1 cellular context compared by ENCODE assay signal in genomic region chr16:71461686-71462648, GRCh38.
A peak's percentile ranks its signal among the peaks of the same experiment; 100 is the strongest.
TF ChIP-seq lines count a peak whose summit lies in the region.

Gene ZNF23, minus strand, starts transcription at chr16:71462247. Its CDS starts 5,451 bp downstream, at chr16:71456796.

TF ChIP-seq in HepG2, 621 proteins besides CTCF, POLR2A, EP300 and RAD21 (continued from another document and continues in another):
- TF ChIP-seq ZNF839 (CRISPR knock-in tag; IDR thresholded peaks at IDR 0.05; ENCODE audit: borderline replicate concordance) (0 out of 2 replicates have a peak, but pooled peaks have one; percentile 28), TFDP2 (CRISPR knock-in tag; IDR thresholded peaks at IDR 0.05) (peak; percentile 83), ZNF441 (CRISPR knock-in tag; IDR thresholded peaks at IDR 0.05; ENCODE audit: borderline replicate concordance) (no peak; the same call in 1 of the 2 replicates), DRAP1 (CRISPR knock-in tag; IDR thresholded peaks at IDR 0.05) (peak; percentile 77), ZBTB21 (CRISPR knock-in tag; IDR thresholded peaks at IDR 0.05) (peak; percentile 94), PRMT3 (CRISPR knock-in tag; IDR thresholded peaks at IDR 0.05; ENCODE audit: borderline replicate concordance, low read depth) (no peak), POLR2G (IDR thresholded peaks at IDR 0.05; ENCODE audit: low read depth, low read length) (peak; percentile 99), TOPORS (CRISPR knock-in tag; IDR thresholded peaks at IDR 0.05) (peak; percentile 61), ESRRA (CRISPR knock-in tag; IDR thresholded peaks at IDR 0.05; ENCODE audit: low read depth) (peak; percentile 76; the same call in 1 of the 2 replicates), ARNT2 (CRISPR knock-in tag; IDR thresholded peaks at IDR 0.05; ENCODE audit: low read depth) (peak; percentile 97), BRCA1 (CRISPR knock-in tag; IDR thresholded peaks at IDR 0.05) (peak; percentile 80), ZNF121 (CRISPR knock-in tag; IDR thresholded peaks at IDR 0.05) (peak; percentile 68; the same call in 1 of the 2 replicates), ELF1 (CRISPR knock-in tag; IDR thresholded peaks at IDR 0.05) (peak; percentile 89), ZNF550 (CRISPR knock-in tag; IDR thresholded peaks at IDR 0.05; ENCODE audit: borderline replicate concordance) (peak; percentile 80; the same call in 1 of the 2 replicates), TARDBP (CRISPR knock-in tag; IDR thresholded peaks at IDR 0.05) (peak; percentile 90; the same call in 1 of the 2 replicates), ZBTB7A (CRISPR knock-in tag; IDR thresholded peaks at IDR 0.05) (peak; percentile 77; the same call in 1 of the 2 replicates), ZNF263 (CRISPR knock-in tag; IDR thresholded peaks at IDR 0.05) (peak; percentile 32; the same call in 1 of the 2 replicates), MBNL3 (CRISPR knock-in tag; conservative IDR thresholded peaks at IDR 0.05) (no peak), ZNF619 (CRISPR knock-in tag; IDR thresholded peaks at IDR 0.05) (peak; percentile 94; the same call in 1 of the 2 replicates), HNRNPL (IDR thresholded peaks at IDR 0.05; ENCODE audit: low read depth, low read length) (peak; percentile 64; the same call in 1 of the 2 replicates), POLR2AphosphoS5 (IDR thresholded peaks at IDR 0.05; ENCODE audit: low read depth, low read length) (peak; percentile 96), MED1 (CRISPR knock-in tag; IDR thresholded peaks at IDR 0.05) (peak; percentile 87), ZBTB39 (CRISPR knock-in tag; IDR thresholded peaks at IDR 0.05) (no peak), KLF9 (CRISPR knock-in tag; IDR thresholded peaks at IDR 0.05; ENCODE audit: low read depth) (peak; percentile 87; the same call in 1 of the 2 replicates), TERF1 (CRISPR knock-in tag; IDR thresholded peaks at IDR 0.05) (no peak), ZFP90 (CRISPR knock-in tag; IDR thresholded peaks at IDR 0.05; ENCODE audit: borderline replicate concordance) (peak; percentile 94), SP1 (IDR thresholded peaks at IDR 0.05) (no peak), SP1 (CRISPR knock-in tag; IDR thresholded peaks at IDR 0.05) (peak; percentile 49; the same call in 1 of the 2 replicates), FOXM1 (CRISPR knock-in tag; IDR thresholded peaks at IDR 0.05) (no peak), TBP (CRISPR knock-in tag; IDR thresholded peaks at IDR 0.05) (0 out of 2 replicates have a peak, but pooled peaks have one; percentile 92), ZNF253 (CRISPR knock-in tag; IDR thresholded peaks at IDR 0.05; ENCODE audit: borderline replicate concordance) (0 out of 2 replicates have a peak, but pooled peaks have one; percentile 73), NR3C1 (CRISPR knock-in tag; IDR thresholded peaks at IDR 0.05) (no peak), ZSCAN9 (CRISPR knock-in tag; IDR thresholded peaks at IDR 0.05; ENCODE audit: borderline replicate concordance) (peak; percentile 91; the same call in 1 of the 2 replicates), SALL2 (CRISPR knock-in tag; IDR thresholded peaks at IDR 0.05) (peak; percentile 96), TFDP1 (CRISPR knock-in tag; IDR thresholded peaks at IDR 0.05; ENCODE audit: borderline replicate concordance) (peak; percentile 85), ETV6 (CRISPR knock-in tag; conservative IDR thresholded peaks at IDR 0.05) (peak; percentile 83)
- TF ChIP-seq, protein P1, sequence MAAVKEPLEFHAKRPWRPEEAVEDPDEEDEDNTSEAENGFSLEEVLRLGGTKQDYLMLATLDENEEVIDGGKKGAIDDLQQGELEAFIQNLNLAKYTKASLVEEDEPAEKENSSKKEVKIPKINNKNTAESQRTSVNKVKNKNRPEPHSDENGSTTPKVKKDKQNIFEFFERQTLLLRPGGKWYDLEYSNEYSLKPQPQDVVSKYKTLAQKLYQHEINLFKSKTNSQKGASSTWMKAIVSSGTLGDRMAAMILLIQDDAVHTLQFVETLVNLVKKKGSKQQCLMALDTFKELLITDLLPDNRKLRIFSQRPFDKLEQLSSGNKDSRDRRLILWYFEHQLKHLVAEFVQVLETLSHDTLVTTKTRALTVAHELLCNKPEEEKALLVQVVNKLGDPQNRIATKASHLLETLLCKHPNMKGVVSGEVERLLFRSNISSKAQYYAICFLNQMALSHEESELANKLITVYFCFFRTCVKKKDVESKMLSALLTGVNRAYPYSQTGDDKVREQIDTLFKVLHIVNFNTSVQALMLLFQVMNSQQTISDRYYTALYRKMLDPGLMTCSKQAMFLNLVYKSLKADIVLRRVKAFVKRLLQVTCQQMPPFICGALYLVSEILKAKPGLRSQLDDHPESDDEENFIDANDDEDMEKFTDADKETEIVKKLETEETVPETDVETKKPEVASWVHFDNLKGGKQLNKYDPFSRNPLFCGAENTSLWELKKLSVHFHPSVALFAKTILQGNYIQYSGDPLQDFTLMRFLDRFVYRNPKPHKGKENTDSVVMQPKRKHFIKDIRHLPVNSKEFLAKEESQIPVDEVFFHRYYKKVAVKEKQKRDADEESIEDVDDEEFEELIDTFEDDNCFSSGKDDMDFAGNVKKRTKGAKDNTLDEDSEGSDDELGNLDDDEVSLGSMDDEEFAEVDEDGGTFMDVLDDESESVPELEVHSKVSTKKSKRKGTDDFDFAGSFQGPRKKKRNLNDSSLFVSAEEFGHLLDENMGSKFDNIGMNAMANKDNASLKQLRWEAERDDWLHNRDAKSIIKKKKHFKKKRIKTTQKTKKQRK (IDR thresholded peaks at IDR 0.05; ENCODE audit: low read length) = no peak
- TF ChIP-seq, protein P2, sequence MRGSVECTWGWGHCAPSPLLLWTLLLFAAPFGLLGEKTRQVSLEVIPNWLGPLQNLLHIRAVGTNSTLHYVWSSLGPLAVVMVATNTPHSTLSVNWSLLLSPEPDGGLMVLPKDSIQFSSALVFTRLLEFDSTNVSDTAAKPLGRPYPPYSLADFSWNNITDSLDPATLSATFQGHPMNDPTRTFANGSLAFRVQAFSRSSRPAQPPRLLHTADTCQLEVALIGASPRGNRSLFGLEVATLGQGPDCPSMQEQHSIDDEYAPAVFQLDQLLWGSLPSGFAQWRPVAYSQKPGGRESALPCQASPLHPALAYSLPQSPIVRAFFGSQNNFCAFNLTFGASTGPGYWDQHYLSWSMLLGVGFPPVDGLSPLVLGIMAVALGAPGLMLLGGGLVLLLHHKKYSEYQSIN (CRISPR knock-in tag; IDR thresholded peaks at IDR 0.05; ENCODE audit: borderline replicate concordance) = no peak
- TF ChIP-seq, protein P3, sequence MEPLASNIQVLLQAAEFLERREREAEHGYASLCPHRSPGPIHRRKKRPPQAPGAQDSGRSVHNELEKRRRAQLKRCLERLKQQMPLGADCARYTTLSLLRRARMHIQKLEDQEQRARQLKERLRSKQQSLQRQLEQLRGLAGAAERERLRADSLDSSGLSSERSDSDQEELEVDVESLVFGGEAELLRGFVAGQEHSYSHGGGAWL (CRISPR knock-in tag; IDR thresholded peaks at IDR 0.05) = peak; percentile 97
- TF ChIP-seq, protein P4, sequence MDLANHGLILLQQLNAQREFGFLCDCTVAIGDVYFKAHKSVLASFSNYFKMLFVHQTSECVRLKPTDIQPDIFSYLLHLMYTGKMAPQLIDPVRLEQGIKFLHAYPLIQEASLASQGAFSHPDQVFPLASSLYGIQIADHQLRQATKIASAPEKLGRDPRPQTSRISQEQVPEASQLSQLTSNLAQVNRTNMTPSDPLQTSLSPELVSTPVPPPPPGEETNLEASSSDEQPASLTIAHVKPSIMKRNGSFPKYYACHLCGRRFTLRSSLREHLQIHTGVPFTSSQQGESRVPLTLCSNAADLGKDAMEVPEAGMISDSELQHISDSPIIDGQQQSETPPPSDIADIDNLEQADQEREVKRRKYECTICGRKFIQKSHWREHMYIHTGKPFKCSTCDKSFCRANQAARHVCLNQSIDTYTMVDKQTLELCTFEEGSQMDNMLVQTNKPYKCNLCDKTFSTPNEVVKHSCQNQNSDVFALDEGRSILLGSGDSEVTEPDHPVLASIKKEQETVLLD (CRISPR knock-in tag; IDR thresholded peaks at IDR 0.05; ENCODE audit: low read depth) = no peak
- TF ChIP-seq, protein P5, sequence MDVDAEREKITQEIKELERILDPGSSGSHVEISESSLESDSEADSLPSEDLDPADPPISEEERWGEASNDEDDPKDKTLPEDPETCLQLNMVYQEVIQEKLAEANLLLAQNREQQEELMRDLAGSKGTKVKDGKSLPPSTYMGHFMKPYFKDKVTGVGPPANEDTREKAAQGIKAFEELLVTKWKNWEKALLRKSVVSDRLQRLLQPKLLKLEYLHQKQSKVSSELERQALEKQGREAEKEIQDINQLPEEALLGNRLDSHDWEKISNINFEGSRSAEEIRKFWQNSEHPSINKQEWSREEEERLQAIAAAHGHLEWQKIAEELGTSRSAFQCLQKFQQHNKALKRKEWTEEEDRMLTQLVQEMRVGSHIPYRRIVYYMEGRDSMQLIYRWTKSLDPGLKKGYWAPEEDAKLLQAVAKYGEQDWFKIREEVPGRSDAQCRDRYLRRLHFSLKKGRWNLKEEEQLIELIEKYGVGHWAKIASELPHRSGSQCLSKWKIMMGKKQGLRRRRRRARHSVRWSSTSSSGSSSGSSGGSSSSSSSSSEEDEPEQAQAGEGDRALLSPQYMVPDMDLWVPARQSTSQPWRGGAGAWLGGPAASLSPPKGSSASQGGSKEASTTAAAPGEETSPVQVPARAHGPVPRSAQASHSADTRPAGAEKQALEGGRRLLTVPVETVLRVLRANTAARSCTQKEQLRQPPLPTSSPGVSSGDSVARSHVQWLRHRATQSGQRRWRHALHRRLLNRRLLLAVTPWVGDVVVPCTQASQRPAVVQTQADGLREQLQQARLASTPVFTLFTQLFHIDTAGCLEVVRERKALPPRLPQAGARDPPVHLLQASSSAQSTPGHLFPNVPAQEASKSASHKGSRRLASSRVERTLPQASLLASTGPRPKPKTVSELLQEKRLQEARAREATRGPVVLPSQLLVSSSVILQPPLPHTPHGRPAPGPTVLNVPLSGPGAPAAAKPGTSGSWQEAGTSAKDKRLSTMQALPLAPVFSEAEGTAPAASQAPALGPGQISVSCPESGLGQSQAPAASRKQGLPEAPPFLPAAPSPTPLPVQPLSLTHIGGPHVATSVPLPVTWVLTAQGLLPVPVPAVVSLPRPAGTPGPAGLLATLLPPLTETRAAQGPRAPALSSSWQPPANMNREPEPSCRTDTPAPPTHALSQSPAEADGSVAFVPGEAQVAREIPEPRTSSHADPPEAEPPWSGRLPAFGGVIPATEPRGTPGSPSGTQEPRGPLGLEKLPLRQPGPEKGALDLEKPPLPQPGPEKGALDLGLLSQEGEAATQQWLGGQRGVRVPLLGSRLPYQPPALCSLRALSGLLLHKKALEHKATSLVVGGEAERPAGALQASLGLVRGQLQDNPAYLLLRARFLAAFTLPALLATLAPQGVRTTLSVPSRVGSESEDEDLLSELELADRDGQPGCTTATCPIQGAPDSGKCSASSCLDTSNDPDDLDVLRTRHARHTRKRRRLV (CRISPR knock-in tag; IDR thresholded peaks at IDR 0.05) = peak; percentile 97
- TF ChIP-seq, protein P6, sequence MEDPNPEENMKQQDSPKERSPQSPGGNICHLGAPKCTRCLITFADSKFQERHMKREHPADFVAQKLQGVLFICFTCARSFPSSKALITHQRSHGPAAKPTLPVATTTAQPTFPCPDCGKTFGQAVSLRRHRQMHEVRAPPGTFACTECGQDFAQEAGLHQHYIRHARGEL (CRISPR knock-in tag; IDR thresholded peaks at IDR 0.05) = peak; percentile 96
